ENCODE assay signal across 1 cellular context in the genomic region with DNA sequence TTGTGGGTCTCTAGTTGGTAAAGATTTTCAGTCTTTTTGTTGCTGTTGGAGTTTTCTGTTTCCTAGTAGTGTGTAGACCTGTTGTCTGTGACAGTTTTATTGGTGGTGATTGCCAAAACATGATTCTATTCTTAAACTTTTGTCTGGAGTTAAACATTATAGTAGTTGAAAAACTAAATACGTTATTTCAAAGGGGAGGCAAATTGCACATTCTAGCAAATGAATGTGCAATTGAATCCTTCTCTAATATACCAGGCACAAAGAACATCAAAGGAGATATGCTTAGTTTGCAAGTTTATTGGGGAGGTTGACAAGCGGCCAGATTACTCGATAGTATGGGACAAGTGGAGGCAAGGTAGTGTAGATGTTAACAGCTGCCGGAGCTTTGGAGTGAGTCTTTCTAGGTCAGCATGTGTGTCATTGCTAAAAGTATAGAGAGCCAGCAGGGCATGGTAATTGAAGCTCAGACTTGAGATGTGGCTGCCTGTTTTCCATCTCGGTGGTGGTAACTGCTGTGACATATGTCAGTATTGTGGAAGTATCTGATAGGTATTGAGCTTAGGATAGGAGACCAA.
TF ChIP-seq lines count a peak whose summit lies in the region.

No MANE protein-coding gene starts in this region.

TF ChIP-seq in GM23338, 12 proteins besides CTCF, POLR2A, EP300 and RAD21:
- TF ChIP-seq, protein P1, sequence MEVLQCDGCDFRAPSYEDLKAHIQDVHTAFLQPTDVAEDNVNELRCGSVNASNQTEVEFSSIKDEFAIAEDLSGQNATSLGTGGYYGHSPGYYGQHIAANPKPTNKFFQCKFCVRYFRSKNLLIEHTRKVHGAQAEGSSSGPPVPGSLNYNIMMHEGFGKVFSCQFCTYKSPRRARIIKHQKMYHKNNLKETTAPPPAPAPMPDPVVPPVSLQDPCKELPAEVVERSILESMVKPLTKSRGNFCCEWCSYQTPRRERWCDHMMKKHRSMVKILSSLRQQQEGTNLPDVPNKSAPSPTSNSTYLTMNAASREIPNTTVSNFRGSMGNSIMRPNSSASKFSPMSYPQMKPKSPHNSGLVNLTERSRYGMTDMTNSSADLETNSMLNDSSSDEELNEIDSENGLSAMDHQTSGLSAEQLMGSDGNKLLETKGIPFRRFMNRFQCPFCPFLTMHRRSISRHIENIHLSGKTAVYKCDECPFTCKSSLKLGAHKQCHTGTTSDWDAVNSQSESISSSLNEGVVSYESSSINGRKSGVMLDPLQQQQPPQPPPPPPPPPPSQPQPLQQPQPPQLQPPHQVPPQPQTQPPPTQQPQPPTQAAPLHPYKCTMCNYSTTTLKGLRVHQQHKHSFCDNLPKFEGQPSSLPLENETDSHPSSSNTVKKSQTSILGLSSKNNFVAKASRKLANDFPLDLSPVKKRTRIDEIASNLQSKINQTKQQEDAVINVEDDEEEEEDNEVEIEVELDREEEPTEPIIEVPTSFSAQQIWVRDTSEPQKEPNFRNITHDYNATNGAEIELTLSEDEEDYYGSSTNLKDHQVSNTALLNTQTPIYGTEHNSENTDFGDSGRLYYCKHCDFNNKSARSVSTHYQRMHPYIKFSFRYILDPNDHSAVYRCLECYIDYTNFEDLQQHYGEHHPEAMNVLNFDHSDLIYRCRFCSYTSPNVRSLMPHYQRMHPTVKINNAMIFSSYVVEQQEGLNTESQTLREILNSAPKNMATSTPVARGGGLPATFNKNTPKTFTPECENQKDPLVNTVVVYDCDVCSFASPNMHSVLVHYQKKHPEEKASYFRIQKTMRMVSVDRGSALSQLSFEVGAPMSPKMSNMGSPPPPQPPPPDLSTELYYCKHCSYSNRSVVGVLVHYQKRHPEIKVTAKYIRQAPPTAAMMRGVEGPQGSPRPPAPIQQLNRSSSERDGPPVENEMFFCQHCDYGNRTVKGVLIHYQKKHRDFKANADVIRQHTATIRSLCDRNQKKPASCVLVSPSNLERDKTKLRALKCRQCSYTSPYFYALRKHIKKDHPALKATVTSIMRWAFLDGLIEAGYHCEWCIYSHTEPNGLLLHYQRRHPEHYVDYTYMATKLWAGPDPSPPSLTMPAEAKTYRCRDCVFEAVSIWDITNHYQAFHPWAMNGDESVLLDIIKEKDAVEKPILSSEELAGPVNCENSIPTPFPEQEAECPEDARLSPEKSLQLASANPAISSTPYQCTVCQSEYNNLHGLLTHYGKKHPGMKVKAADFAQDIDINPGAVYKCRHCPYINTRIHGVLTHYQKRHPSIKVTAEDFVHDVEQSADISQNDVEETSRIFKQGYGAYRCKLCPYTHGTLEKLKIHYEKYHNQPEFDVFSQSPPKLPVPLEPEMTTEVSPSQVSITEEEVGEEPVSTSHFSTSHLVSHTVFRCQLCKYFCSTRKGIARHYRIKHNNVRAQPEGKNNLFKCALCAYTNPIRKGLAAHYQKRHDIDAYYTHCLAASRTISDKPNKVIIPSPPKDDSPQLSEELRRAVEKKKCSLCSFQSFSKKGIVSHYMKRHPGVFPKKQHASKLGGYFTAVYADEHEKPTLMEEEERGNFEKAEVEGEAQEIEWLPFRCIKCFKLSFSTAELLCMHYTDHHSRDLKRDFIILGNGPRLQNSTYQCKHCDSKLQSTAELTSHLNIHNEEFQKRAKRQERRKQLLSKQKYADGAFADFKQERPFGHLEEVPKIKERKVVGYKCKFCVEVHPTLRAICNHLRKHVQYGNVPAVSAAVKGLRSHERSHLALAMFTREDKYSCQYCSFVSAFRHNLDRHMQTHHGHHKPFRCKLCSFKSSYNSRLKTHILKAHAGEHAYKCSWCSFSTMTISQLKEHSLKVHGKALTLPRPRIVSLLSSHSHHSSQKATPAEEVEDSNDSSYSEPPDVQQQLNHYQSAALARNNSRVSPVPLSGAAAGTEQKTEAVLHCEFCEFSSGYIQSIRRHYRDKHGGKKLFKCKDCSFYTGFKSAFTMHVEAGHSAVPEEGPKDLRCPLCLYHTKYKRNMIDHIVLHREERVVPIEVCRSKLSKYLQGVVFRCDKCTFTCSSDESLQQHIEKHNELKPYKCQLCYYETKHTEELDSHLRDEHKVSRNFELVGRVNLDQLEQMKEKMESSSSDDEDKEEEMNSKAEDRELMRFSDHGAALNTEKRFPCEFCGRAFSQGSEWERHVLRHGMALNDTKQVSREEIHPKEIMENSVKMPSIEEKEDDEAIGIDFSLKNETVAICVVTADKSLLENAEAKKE (CRISPR knock-in tag; IDR thresholded peaks at IDR 0.05), result no peak
- TF ChIP-seq ZNF114 (CRISPR knock-in tag; IDR thresholded peaks at IDR 0.05) (no peak), EZH2 (IDR thresholded peaks at IDR 0.05; ENCODE audit: low read depth, unreplicated experiment) (no peak), JUNB (IDR thresholded peaks at IDR 0.05; ENCODE audit: unreplicated experiment) (no peak), CREB1 (CRISPR knock-in tag; IDR thresholded peaks at IDR 0.05; ENCODE audit: low read depth) (no peak), ZNF331 (CRISPR knock-in tag; IDR thresholded peaks at IDR 0.05; ENCODE audit: low read depth) (no peak), STAT1 (IDR thresholded peaks at IDR 0.05; ENCODE audit: unreplicated experiment) (no peak), POLR2AphosphoS5 (IDR thresholded peaks at IDR 0.05; ENCODE audit: low read depth) (no peak), NANOG (IDR thresholded peaks at IDR 0.05; ENCODE audit: borderline replicate concordance) (no peak), EZH2phosphoT487 (IDR thresholded peaks at IDR 0.05; ENCODE audit: unreplicated experiment) (no peak)
- TF ChIP-seq, protein P2, sequence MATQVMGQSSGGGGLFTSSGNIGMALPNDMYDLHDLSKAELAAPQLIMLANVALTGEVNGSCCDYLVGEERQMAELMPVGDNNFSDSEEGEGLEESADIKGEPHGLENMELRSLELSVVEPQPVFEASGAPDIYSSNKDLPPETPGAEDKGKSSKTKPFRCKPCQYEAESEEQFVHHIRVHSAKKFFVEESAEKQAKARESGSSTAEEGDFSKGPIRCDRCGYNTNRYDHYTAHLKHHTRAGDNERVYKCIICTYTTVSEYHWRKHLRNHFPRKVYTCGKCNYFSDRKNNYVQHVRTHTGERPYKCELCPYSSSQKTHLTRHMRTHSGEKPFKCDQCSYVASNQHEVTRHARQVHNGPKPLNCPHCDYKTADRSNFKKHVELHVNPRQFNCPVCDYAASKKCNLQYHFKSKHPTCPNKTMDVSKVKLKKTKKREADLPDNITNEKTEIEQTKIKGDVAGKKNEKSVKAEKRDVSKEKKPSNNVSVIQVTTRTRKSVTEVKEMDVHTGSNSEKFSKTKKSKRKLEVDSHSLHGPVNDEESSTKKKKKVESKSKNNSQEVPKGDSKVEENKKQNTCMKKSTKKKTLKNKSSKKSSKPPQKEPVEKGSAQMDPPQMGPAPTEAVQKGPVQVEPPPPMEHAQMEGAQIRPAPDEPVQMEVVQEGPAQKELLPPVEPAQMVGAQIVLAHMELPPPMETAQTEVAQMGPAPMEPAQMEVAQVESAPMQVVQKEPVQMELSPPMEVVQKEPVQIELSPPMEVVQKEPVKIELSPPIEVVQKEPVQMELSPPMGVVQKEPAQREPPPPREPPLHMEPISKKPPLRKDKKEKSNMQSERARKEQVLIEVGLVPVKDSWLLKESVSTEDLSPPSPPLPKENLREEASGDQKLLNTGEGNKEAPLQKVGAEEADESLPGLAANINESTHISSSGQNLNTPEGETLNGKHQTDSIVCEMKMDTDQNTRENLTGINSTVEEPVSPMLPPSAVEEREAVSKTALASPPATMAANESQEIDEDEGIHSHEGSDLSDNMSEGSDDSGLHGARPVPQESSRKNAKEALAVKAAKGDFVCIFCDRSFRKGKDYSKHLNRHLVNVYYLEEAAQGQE (IDR thresholded peaks at IDR 0.05; ENCODE audit: unreplicated experiment), result no peak
- TF ChIP-seq, protein P3, sequence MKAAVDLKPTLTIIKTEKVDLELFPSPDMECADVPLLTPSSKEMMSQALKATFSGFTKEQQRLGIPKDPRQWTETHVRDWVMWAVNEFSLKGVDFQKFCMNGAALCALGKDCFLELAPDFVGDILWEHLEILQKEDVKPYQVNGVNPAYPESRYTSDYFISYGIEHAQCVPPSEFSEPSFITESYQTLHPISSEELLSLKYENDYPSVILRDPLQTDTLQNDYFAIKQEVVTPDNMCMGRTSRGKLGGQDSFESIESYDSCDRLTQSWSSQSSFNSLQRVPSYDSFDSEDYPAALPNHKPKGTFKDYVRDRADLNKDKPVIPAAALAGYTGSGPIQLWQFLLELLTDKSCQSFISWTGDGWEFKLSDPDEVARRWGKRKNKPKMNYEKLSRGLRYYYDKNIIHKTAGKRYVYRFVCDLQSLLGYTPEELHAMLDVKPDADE (IDR thresholded peaks at IDR 0.05), result no peak
